Comparison of ENCODE assay signal across 12 cellular contexts in genomic region chr3:111246967-111247760, GRCh38.
A peak's percentile ranks its signal among the peaks of the same experiment; 100 is the strongest.
DNase-seq lines count a peak whose midpoint lies in the region; ATAC-seq, FAIRE-seq and TF ChIP-seq lines count a peak whose summit lies in the region.
"Had no signal": no experiment of that assay in that cellular context is flagged by ENCODE, and none has a peak within 500 bp of the region (broad histone marks: within the 10 kb centered on the region; RNA-seq: fewer than 3 reads in every experiment).

No MANE protein-coding gene starts in this region.

- no peaks in the 10 kb centered on the region for H4K20me1 ChIP-seq in H1 (replicated peaks in 1 of 2; ENCODE audit: control insufficient read depth in 1 of 2, insufficient read depth in 2 of 2, low read length in 2 of 2)

- no peak overlapping the region for H3K18ac ChIP-seq in H1 (ENCODE audit: extremely low read depth, low read length)
- H3K18ac ChIP-seq in mesendoderm (ENCODE audit: low read length) = no peak overlapping the region

- DNase-seq in BJ (ENCODE audit: low read depth) = peak; percentile 33
- DNase-seq in LHCN-M2 (ENCODE audit: low read depth) = peak; percentile 58
- no peak for DNase-seq in H1 (ENCODE audit: low read depth in 1 of 2, low spot score in 2 of 2)
- peak; percentile 8 for DNase-seq in mesendoderm
- no peak for DNase-seq in mesenteric fat pad (ENCODE audit: low spot score)
- DNase-seq: activated CD4-positive, alpha-beta T cell treated with anti-CD3 and anti-CD28 coated beads for 1 hour; activated gamma-delta T cell treated with Interleukin-2 at 50 U/mL for 16 hours; dorsolateral prefrontal cortex; naive thymus-derived CD8-positive, alpha-beta T cell had no signal

- no peak overlapping the region for H3K4me2 ChIP-seq in H1 (ENCODE audit: insufficient read depth in 1 of 2, low read depth in 2 of 2, low read length in 2 of 2)
- no peak overlapping the region for H3K4me2 ChIP-seq in mesendoderm (ENCODE audit: low read length)

- H4K5ac ChIP-seq in H1 (ENCODE audit: insufficient read length, low read depth, low read length) (no peak overlapping the region), mesendoderm (ENCODE audit: low read length) (no peak overlapping the region)

- H2AK5ac ChIP-seq in H1 (ENCODE audit: low read depth, low read length) (no peak overlapping the region), mesendoderm (ENCODE audit: low read length) (no peak overlapping the region)

- H3K4ac ChIP-seq in H1 (replicated peaks; ENCODE audit: insufficient read length, low read depth, low read length) (no peak overlapping the region), mesendoderm (ENCODE audit: low read depth, low read length) (no peak overlapping the region)

- H2BK15ac ChIP-seq in H1 (ENCODE audit: low read length) = no peak overlapping the region
- H2BK15ac ChIP-seq in mesendoderm (replicated peaks; ENCODE audit: low read depth) = no peak overlapping the region

- H3K9ac ChIP-seq in H1 (replicated peaks in 1 of 4; ENCODE audit: extremely low read depth in 1 of 4, low read depth in 3 of 4, low read length in 3 of 4) (no peak overlapping the region), mesendoderm (ENCODE audit: low read length) (no peak overlapping the region)

- peak overlapping the region; percentile 29; the same call in 1 of the 2 replicates for H3K27ac ChIP-seq in H1 (ENCODE audit: low read depth, low read length)
- no peak overlapping the region for H3K27ac ChIP-seq in mesendoderm (ENCODE audit: low read depth, low read length)
- H3K27ac ChIP-seq: dorsolateral prefrontal cortex had no signal

- H3K36me3 ChIP-seq in BJ (ENCODE audit: control insufficient read depth, insufficient read depth, low read length) = no peaks in the 10 kb centered on the region
- H3K36me3 ChIP-seq in H1 (ENCODE audit: control insufficient read depth in 2 of 4, insufficient read depth in 4 of 4, low read length in 3 of 4) = no peaks in the 10 kb centered on the region
- no peaks in the 10 kb centered on the region for H3K36me3 ChIP-seq in mesendoderm (ENCODE audit: control insufficient read depth, insufficient read depth, low read length)

- TF ChIP-seq RAD21 in H1 (IDR thresholded peaks at IDR 0.05 in 1 of 2, conservative IDR thresholded peaks at IDR 0.05 in 1 of 2; ENCODE audit: low read depth in 2 of 2, low read length in 2 of 2) = no peak

- peaks cover 0 to 6% of the 10 kb centered on the region in 2 experiments; a peak in 1 of 4 replicates for H3K9me3 ChIP-seq in H1 (ENCODE audit: insufficient read depth in 2 of 2, low read depth in 1 of 2, low read length in 1 of 2)

- H2BK5ac ChIP-seq in H1 (ENCODE audit: low read depth, low read length) (no peak overlapping the region), mesendoderm (ENCODE audit: low read length) (no peak overlapping the region)

- no peak for TF ChIP-seq CTCF in BJ (IDR thresholded peaks at IDR 0.05; ENCODE audit: insufficient read depth, low read depth, low read length)
- TF ChIP-seq CTCF in H1 (IDR thresholded peaks at IDR 0.05; ENCODE audit: control extremely low read depth in 1 of 3, insufficient read depth in 1 of 3, low read depth in 1 of 3, low read length in 3 of 3) = no peak

- no peak for TF ChIP-seq EP300 in H1 (IDR thresholded peaks at IDR 0.05; ENCODE audit: borderline replicate concordance in 1 of 2, low read depth in 2 of 2, low read length in 2 of 2)

- H3K56ac ChIP-seq in H1 (replicated peaks; ENCODE audit: insufficient read length, low read depth, low read length) (no peak overlapping the region), mesendoderm (ENCODE audit: low read length) (no peak overlapping the region)

- no peak for FAIRE-seq in H1 (lab: Jason Lieb, UNC)

- H3K4me3 ChIP-seq in BJ (ENCODE audit: low read depth, low read length) (no peak overlapping the region), H1 (ENCODE audit: extremely low read depth in 1 of 4, insufficient read depth in 2 of 4, low read depth in 3 of 4, low read length in 4 of 4) (no peak overlapping the region), mesendoderm (ENCODE audit: low read length) (no peak overlapping the region)
- H3K4me3 ChIP-seq: dorsolateral prefrontal cortex had no signal

- H3K23ac ChIP-seq in H1 (ENCODE audit: insufficient read length) (no peak overlapping the region), mesendoderm (ENCODE audit: low read length) (no peak overlapping the region)

- H3K79me2 ChIP-seq in H1 (ENCODE audit: control insufficient read depth in 1 of 2, insufficient read depth in 2 of 2, low read length in 2 of 2) (no peaks in the 10 kb centered on the region), mesendoderm (ENCODE audit: control insufficient read depth, insufficient read depth, low read length) (no peaks in the 10 kb centered on the region)

- WGBS in H1 (ENCODE audit: extremely low coverage in 1 of 2, insufficient coverage in 1 of 2, insufficient read length in 1 of 2, insufficient replicate concordance in 2 of 2, low coverage in 1 of 2, low lambda C conversion rate in 2 of 2, missing lambda C conversion rate in 1 of 2), 2 experiments = 82% methylated on average over 7 of the region's 7 CpGs; no CpG with 5 or more reads in 1 of the 2 experiments
- WGBS in mesendoderm (ENCODE audit: extremely low coverage, insufficient coverage, low lambda C conversion rate) = no CpG with 5 or more reads among the region's 7 CpGs

- H3K14ac ChIP-seq in H1 (ENCODE audit: insufficient read length) = no peak overlapping the region

- H2BK120ac ChIP-seq in H1 (replicated peaks; ENCODE audit: low read depth, low read length) (no peak overlapping the region), mesendoderm (ENCODE audit: low read depth, low read length) (no peak overlapping the region)

- H2BK12ac ChIP-seq in H1 (ENCODE audit: low read depth, low read length) = no peak overlapping the region

- H4K8ac ChIP-seq in H1 (ENCODE audit: extremely low read depth, insufficient read depth, low read length) (no peak overlapping the region), mesendoderm (ENCODE audit: low read depth, low read length) (no peak overlapping the region)

- H3K4me1 ChIP-seq in H1 (replicated peaks in 1 of 4; ENCODE audit: control insufficient read depth in 3 of 4, insufficient read depth in 4 of 4, low read length in 3 of 4) (no peaks in the 10 kb centered on the region), mesendoderm (ENCODE audit: control insufficient read depth, low read depth, low read length) (no peaks in the 10 kb centered on the region)

- H4K91ac ChIP-seq in H1 (replicated peaks; ENCODE audit: insufficient read length, low read length) = no peak overlapping the region

- no peak for ATAC-seq in GM18502 (IDR thresholded peaks at IDR 0.05; ENCODE audit: poor library complexity, unreplicated experiment)
- no peak for ATAC-seq in activated CD4-positive, CD25-positive, alpha-beta regulatory T cell treated with anti-CD3 and anti-CD28 coated beads, Interleukin-2, amount 50 U/mL, for 24 hours
- no peak for ATAC-seq in GM21576 (IDR thresholded peaks at IDR 0.05; ENCODE audit: unreplicated experiment)
- ATAC-seq: naive thymus-derived CD8-positive, alpha-beta T cell had no signal

- no peak overlapping the region for H2BK20ac ChIP-seq in H1 (ENCODE audit: low read length)

- H3K79me1 ChIP-seq in H1 (ENCODE audit: low read depth, low read length) = no peaks in the 10 kb centered on the region
- no peaks in the 10 kb centered on the region for H3K79me1 ChIP-seq in mesendoderm (ENCODE audit: low read length)

- CTCF ChIA-PET in BJ (lab: Yijun Ruan, JAX) = no interaction called here
- CTCF ChIA-PET in H1 (lab: Charles Lee; ENCODE audit: partially characterized antibody) = no interaction called here

- POLR2A ChIA-PET in BJ (lab: Charles Lee) (no interaction called here), H1 (lab: Charles Lee; ENCODE audit: partially characterized antibody) (interaction anchor here (0.6 kb wide), 1 partner anchor 365 kb away, joined by 3 read pairs; no protein-coding TSS in a partner anchor)

- no peaks in the 10 kb centered on the region for H3K27me3 ChIP-seq in BJ (ENCODE audit: control insufficient read depth, insufficient read depth, low read length)
- no peaks in the 10 kb centered on the region for H3K27me3 ChIP-seq in H1 (replicated peaks in 1 of 4; ENCODE audit: control insufficient read depth in 3 of 4, extremely low read depth in 1 of 4, insufficient read depth in 3 of 4, low read length in 3 of 4)
- H3K27me3 ChIP-seq in mesendoderm (ENCODE audit: insufficient read depth, low read length, poor library complexity) = no peaks in the 10 kb centered on the region

- H2AFZ ChIP-seq in H1 (ENCODE audit: low read length) = no peak overlapping the region

- no peak for TF ChIP-seq POLR2A in H1 (IDR thresholded peaks at IDR 0.05; ENCODE audit: control extremely low read depth in 1 of 2, low read depth in 2 of 2, low read length in 2 of 2)

- no peaks in the 10 kb centered on the region for H3K23me2 ChIP-seq in H1 (ENCODE audit: low read depth, low read length)

TF ChIP-seq in H1, 55 proteins besides CTCF, POLR2A, EP300 and RAD21:
- TF ChIP-seq RNF2 (IDR thresholded peaks at IDR 0.05; ENCODE audit: borderline replicate concordance, low read depth, low read length, missing control alignments, poor library complexity, severe bottlenecking) (no peak), CHD1 (IDR thresholded peaks at IDR 0.05; ENCODE audit: low read depth, low read length) (no peak), HDAC2 (IDR thresholded peaks at IDR 0.05; ENCODE audit: borderline replicate concordance in 1 of 2, low read depth in 2 of 2, low read length in 2 of 2) (no peak), SAP30 (IDR thresholded peaks at IDR 0.05; ENCODE audit: insufficient read depth, insufficient replicate concordance, low read length) (no peak), SP1 (IDR thresholded peaks at IDR 0.05; ENCODE audit: low read depth, low read length) (no peak)
- TF ChIP-seq, protein P1, sequence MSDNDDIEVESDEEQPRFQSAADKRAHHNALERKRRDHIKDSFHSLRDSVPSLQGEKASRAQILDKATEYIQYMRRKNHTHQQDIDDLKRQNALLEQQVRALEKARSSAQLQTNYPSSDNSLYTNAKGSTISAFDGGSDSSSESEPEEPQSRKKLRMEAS (IDR thresholded peaks at IDR 0.05) = no peak

Comparison
In these comparisons a context has a peak if more than half of its experiments do, and no peak if none do; other contexts are left out.
1. DNase-seq: peak in BJ (single experiment), LHCN-M2 (single experiment) and mesendoderm (single experiment); none in H1 (0 of 2) and mesenteric fat pad (single experiment).